In genomic region chr6:165889636-165890403, GRCh38 we compare ENCODE assay signal across 8 cellular contexts.
DNase-seq lines count a peak whose midpoint lies in the region; ATAC-seq, FAIRE-seq and TF ChIP-seq lines count a peak whose summit lies in the region.

No MANE protein-coding gene starts in this region.

- BruUV-seq in A673 (replicated peaks; lab: Mats Ljungman, UMichigan): no TSS peak

- H3K9me3 ChIP-seq in A673 (ENCODE audit: low read depth, low read length, poor library complexity, severe bottlenecking): no peaks in the 10 kb centered on the region

- H3K4me1 ChIP-seq in A673 (ENCODE audit: insufficient read depth, low read length, poor library complexity, severe bottlenecking): no peaks in the 10 kb centered on the region

- CTCF ChIA-PET in A673 (lab: Charles Lee): interaction anchor here (0.9 kb wide), 1 partner anchor 211 kb away, joined by 3 read pairs; no protein-coding TSS in a partner anchor

- no peak overlapping the region for H3K27ac ChIP-seq in A673 (ENCODE audit: low read depth, low read length, poor library complexity, severe bottlenecking)
- H3K27ac ChIP-seq in VCaP: no peak overlapping the region

- no peak overlapping the region for H3K4me3 ChIP-seq in A673 (ENCODE audit: low read depth, low read length, poor library complexity, severe bottlenecking)

- H3K36me3 ChIP-seq in A673 (ENCODE audit: insufficient read depth, low read length, poor library complexity, severe bottlenecking): no peaks in the 10 kb centered on the region

- no peaks in the 10 kb centered on the region for H3K27me3 ChIP-seq in A673 (replicated peaks; ENCODE audit: insufficient read depth, low read depth, low read length, poor library complexity)

- intact Hi-C loops in A673 (cut with micrococcal nuclease; ENCODE audit: unreplicated experiment): no loop called here

- ATAC-seq in GM21515 (IDR thresholded peaks at IDR 0.05; ENCODE audit: unreplicated experiment) (no peak), GM19467 (IDR thresholded peaks at IDR 0.05; ENCODE audit: unreplicated experiment) (no peak)

- peak; percentile 60 for FAIRE-seq in GM18507 (lab: Jason Lieb, UNC)

- DNase-seq in A673 (ENCODE audit: low spot score) (peak; percentile 50), GM18507 (ENCODE audit: extremely low spot score, insufficient read length, low read depth) (no peak), iPS-NIHi7 (ENCODE audit: extremely low spot score) (peak; percentile 78), NCI-H1930 (lab: John Stamatoyannopoulos, UW) (no peak), NCI-H1694 treated with DMSO at 0.1 percent for 48 hours (lab: John Stamatoyannopoulos, UW) (no peak)

- POLR2A ChIA-PET in A673 (lab: Charles Lee; ENCODE audit: low non-redundant PET): no interaction called here

- TF ChIP-seq CTCF in A673 (conservative IDR thresholded peaks at IDR 0.05; ENCODE audit: low read depth, low read length) (peak; percentile 68), VCaP (conservative IDR thresholded peaks at IDR 0.05) (peak; percentile 83)

Comparison
In these comparisons a context has a peak if more than half of its experiments do, and no peak if none do; other contexts are left out.
1. DNase-seq: peak in A673 (single experiment) and iPS-NIHi7 (single experiment); none in GM18507 (single experiment), NCI-H1930 (0 of 2) and NCI-H1694 treated with DMSO at 0.1 percent for 48 hours (single experiment).